25 cellular contexts compared by ENCODE assay signal in the genomic region with DNA sequence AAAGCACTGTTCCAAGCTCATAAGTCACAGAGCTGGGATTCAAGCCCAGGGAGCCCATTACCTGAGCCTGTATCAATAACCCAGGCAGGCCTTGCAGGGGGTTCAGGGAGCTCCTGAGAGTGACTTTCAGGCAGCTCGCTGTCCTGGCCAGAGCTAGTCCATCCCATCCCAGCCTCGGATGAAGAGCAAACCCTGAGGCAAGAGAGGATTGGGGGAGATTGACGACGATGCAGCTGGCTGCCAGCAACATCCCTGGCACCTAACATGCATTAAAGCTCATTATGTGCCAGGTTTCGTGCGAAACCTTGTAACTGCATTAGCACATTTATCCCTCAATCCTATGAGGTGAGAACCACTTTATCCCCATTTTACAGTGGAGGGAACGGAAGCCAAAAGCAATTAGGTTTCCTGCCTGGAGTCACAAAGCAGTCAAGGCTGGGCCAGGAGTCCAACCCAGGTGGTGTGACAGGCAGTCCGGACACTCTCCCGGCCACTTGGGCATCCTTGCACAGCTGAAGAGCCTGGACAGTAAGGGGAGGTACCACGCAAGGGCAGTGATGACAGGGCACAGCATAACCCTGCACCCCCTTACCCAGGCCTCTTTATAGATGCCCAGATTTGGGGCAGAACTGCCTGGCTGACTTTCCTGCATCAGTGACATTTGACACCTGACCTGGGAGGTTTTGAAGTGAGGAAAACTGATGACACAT.
"Had no signal": no experiment of that assay in that cellular context is flagged by ENCODE, and none has a peak within 500 bp of the region (broad histone marks: within the 10 kb centered on the region; RNA-seq: fewer than 3 reads in every experiment).

No MANE protein-coding gene starts in this region.

- H3K9me3 Mint-ChIP-seq: activated T-cell treated with anti-CD3 and anti-CD28 coated beads, Interleukin-2, amount 50 U/mL, for 4 hours; natural killer cell had no signal

- H3K27me3 Mint-ChIP-seq: activated CD4-positive, alpha-beta T cell treated with anti-CD3 and anti-CD28 coated beads, Interleukin-2, amount 10 ng/mL, durations not matched to agents 7 days and 5 days had no signal

- ATAC-seq: activated naive CD8-positive, alpha-beta T cell treated with anti-CD3 and anti-CD28 coated beads, Interleukin-2, amount 50 U/mL, for 24 hours; activated T-cell treated with anti-CD3 and anti-CD28 coated beads, Interleukin-2, amount 50 U/mL, for 4 hours; left lung; pancreas; psoas muscle; stimulated activated naive CD8-positive, alpha-beta T cell treated with anti-CD3 and anti-CD28 coated beads, Interleukin-15, Interleukin-2, amounts not matched to agents 100 U/mL and 50 U/mL, for 24 hours had no signal

- H3K4me3 ChIP-seq: dorsolateral prefrontal cortex, esophagus muscularis mucosa, left lung, lung, pancreas, psoas muscle, right atrium auricular region, thyroid gland had no signal

- H3K9me3 ChIP-seq: esophagus muscularis mucosa, left lung, neutrophil, pancreas, psoas muscle, right atrium auricular region, thyroid gland had no signal

- H3K4me1 ChIP-seq: pancreas, psoas muscle had no signal

- H3K27ac Mint-ChIP-seq: activated CD4-positive, alpha-beta T cell treated with anti-CD3 and anti-CD28 coated beads, Interleukin-2, amount 10 ng/mL, durations not matched to agents 7 days and 5 days; activated naive CD4-positive, alpha-beta T cell treated with anti-CD3 and anti-CD28 coated beads, Interleukin-2, amount 10 ng/mL, durations not matched to agents 7 days and 5 days; activated naive CD8-positive, alpha-beta T cell treated with anti-CD3 and anti-CD28 coated beads, Interleukin-2, amount 50 U/mL, for 24 hours; activated T-helper 2 cell treated with anti-CD3 and anti-CD28 coated beads, Interferon-gamma antibody, Interleukin-2, Interleukin-4, amounts not matched to agents 10 μg/mL and 5 μg/mL and 100 μg/mL, durations not matched to agents 14 hours and 24 hours and 36 hours; natural killer cell had no signal

- H3K27me3 ChIP-seq: esophagus muscularis mucosa, pancreas, right atrium auricular region, thyroid gland had no signal

- H3K36me3 Mint-ChIP-seq: mesothelial cell of epicardium, natural killer cell had no signal

- H3K36me3 ChIP-seq: esophagus muscularis mucosa, left lung, neutrophil, pancreas, right atrium auricular region, thyroid gland had no signal

- DNase-seq: activated CD4-positive, alpha-beta T cell treated with anti-CD3 and anti-CD28 coated beads, Interleukin-2, amount 10 ng/mL, durations not matched to agents 7 days and 5 days; activated CD4-positive, CD25-positive, alpha-beta regulatory T cell treated with anti-CD3 and anti-CD28 coated beads, Interleukin-2, amount 50 U/mL, for 72 hours; activated CD8-positive, alpha-beta memory T cell treated with anti-CD3 and anti-CD28 coated beads, Interleukin-2, amount 50 U/mL, for 4 hours; activated naive CD4-positive, alpha-beta T cell treated with anti-CD3 and anti-CD28 coated beads, Interleukin-2, amount 10 ng/mL, durations not matched to agents 7 days and 5 days; activated naive CD8-positive, alpha-beta T cell treated with anti-CD3 and anti-CD28 coated beads, Interleukin-2, amount 50 U/mL, for 24 hours; activated T-cell treated with anti-CD3 and anti-CD28 coated beads, Interleukin-2, amount 50 U/mL, for 4 hours; dorsolateral prefrontal cortex; hippocampal formation; kidney glomerular epithelial cell; left lung; natural killer cell; pancreas; stimulated activated CD4-positive, alpha-beta T cell treated with anti-CD3 and anti-CD28 coated beads, Interleukin-4, amount 100 ng/mL, for 24 hours; stimulated activated naive CD8-positive, alpha-beta T cell treated with anti-CD3 and anti-CD28 coated beads, Interleukin-15, Interleukin-2, amounts not matched to agents 100 U/mL and 50 U/mL, for 24 hours; T-helper 2 cell; thyroid gland had no signal

- H3K4me3 Mint-ChIP-seq: activated CD4-positive, alpha-beta T cell treated with anti-CD3 and anti-CD28 coated beads, Interleukin-2, amount 10 ng/mL, durations not matched to agents 7 days and 5 days; activated naive CD4-positive, alpha-beta T cell treated with anti-CD3 and anti-CD28 coated beads, Interleukin-2, amount 10 ng/mL, durations not matched to agents 7 days and 5 days; activated naive CD8-positive, alpha-beta T cell treated with anti-CD3 and anti-CD28 coated beads, Interleukin-2, amount 50 U/mL, for 24 hours; activated T-cell treated with anti-CD3 and anti-CD28 coated beads, Interleukin-2, amount 50 U/mL, for 4 hours; central memory CD8-positive, alpha-beta T cell; mesothelial cell of epicardium; natural killer cell had no signal

- H3K27ac ChIP-seq: esophagus muscularis mucosa, left lung, neutrophil, pancreas, psoas muscle, right atrium auricular region, thyroid gland, VCaP had no signal
